In genomic region chr10:116403740-116404250, GRCh38 we compare ENCODE assay signal across 22 cellular contexts. TPM values are rescaled to one million over a fixed set of nuclear protein-coding genes. Genes with fewer than 3 reads are reported as not detected.
A peak's percentile ranks its signal among the peaks of the same experiment; 100 is the strongest.
DNase-seq lines count a peak whose midpoint lies in the region; ATAC-seq and TF ChIP-seq lines count a peak whose summit lies in the region.
"Had no signal": no experiment of that assay in that cellular context is flagged by ENCODE, and none has a peak within 500 bp of the region (broad histone marks: within the 10 kb centered on the region; RNA-seq: fewer than 3 reads in every experiment).

No MANE protein-coding gene starts in this region.

- H3K9me2 ChIP-seq in GM23338 (ENCODE audit: insufficient read depth), result no peaks in the 10 kb centered on the region

- no peak overlapping the region for H3K27ac ChIP-seq in GM23338 (ENCODE audit: low read depth)
- H3K27ac ChIP-seq: 22Rv1, Peyer's patch, SK-N-MC had no signal

- H3K4me3 Mint-ChIP-seq in GM23338, result no peak overlapping the region
- H3K4me3 Mint-ChIP-seq: T-cell had no signal

- H3K27ac Mint-ChIP-seq in GM23338, result no peak overlapping the region
- H3K27ac Mint-ChIP-seq: T-cell had no signal

- no peaks in the 10 kb centered on the region for H3K9me3 Mint-ChIP-seq in GM23338

- no peak overlapping the region for H3K4me3 ChIP-seq in GM23338
- H3K4me3 ChIP-seq: Peyer's patch, SK-N-MC had no signal

- peaks cover 3% of the 10 kb centered on the region; the same call in 1 of the 3 replicates for H3K4me1 Mint-ChIP-seq in GM23338
- H3K4me1 Mint-ChIP-seq: T-cell had no signal

- in situ Hi-C loops in SK-MEL-5 (cut with HindIII; ENCODE audit: low pct_unique_long_range_greater_than_20kb, low sequenced_read_pairs), result no loop called here

- no peaks in the 10 kb centered on the region for H4K20me1 ChIP-seq in GM23338 (replicated peaks; ENCODE audit: insufficient read depth)

- TF ChIP-seq CTCF in GM23338 (conservative IDR thresholded peaks at IDR 0.05; ENCODE audit: low read depth in 2 of 2), result no peak

- H3F3A ChIP-seq in GM23338 (replicated peaks; ENCODE audit: low read depth), result no peaks in the 10 kb centered on the region

- ATAC-seq in GM23338 (no peak), GM21529 (IDR thresholded peaks at IDR 0.05; ENCODE audit: unreplicated experiment) (no peak)
- ATAC-seq: Right ventricle myocardium inferior, T-cell had no signal

- no peaks in the 10 kb centered on the region for H3K27me3 ChIP-seq in GM23338 (ENCODE audit: insufficient read depth)
- H3K27me3 ChIP-seq: Peyer's patch had no signal

- H3K36me3 ChIP-seq in GM23338 (ENCODE audit: insufficient read depth), result no peaks in the 10 kb centered on the region
- H3K36me3 ChIP-seq: Peyer's patch had no signal

- DNase-seq in DMS 273 (lab: John Stamatoyannopoulos, UW; ENCODE audit: unreplicated experiment), result peak; percentile 10
- DNase-seq in DMS 273 treated with DMSO at 0.1 percent for 48 hours (lab: John Stamatoyannopoulos, UW), result no peak
- peak; percentile 7 for DNase-seq in GM23338 (ENCODE audit: low spot score)
- DNase-seq in SK-MEL-5 (ENCODE audit: low read depth, low spot score), result peak; percentile 23
- peak; percentile 20 for DNase-seq in myocyte (ENCODE audit: low read depth)
- no peak for DNase-seq in cerebellar nuclear complex (lab: John Stamatoyannopoulos, UW)
- DNase-seq in MV-4-11 (lab: John Stamatoyannopoulos, UW), result no peak
- DNase-seq: DMS153; KG1; NCI-H1694 treated with DMSO at 0.1 percent for 48 hours; NCI-H2107; NCI-H226; NCI-H526; NK-92 treated with Interleukin-12 subunit alpha and Interleukin-12 subunit beta, amount 100 ng/mL, for 24 hours; Peyer's patch; T-cell had no signal

- no peaks in the 10 kb centered on the region for H3K79me2 ChIP-seq in GM23338 (replicated peaks; ENCODE audit: insufficient read depth)

- H3K27me3 Mint-ChIP-seq in GM23338 (ENCODE audit: insufficient read depth, low read depth, poor library complexity), result no peaks in the 10 kb centered on the region

- H2AFZ ChIP-seq in GM23338, result no peak overlapping the region

- H3K36me3 Mint-ChIP-seq in GM23338 (ENCODE audit: low read depth), result no peaks in the 10 kb centered on the region
- H3K36me3 Mint-ChIP-seq: T-cell had no signal

- no peak overlapping the region for H3K4me2 ChIP-seq in GM23338

- H3K4me1 ChIP-seq in GM23338 (ENCODE audit: insufficient read depth), result peaks cover under 1% of the 10 kb centered on the region; the same call in 1 of the 2 replicates
- H3K4me1 ChIP-seq: Peyer's patch had no signal

TF ChIP-seq in GM23338, 12 proteins besides CTCF, POLR2A, EP300 and RAD21 (continues in another document):
- TF ChIP-seq STAT1 (IDR thresholded peaks at IDR 0.05; ENCODE audit: unreplicated experiment) (no peak), CREB1 (CRISPR knock-in tag; IDR thresholded peaks at IDR 0.05; ENCODE audit: low read depth) (no peak), EZH2 (IDR thresholded peaks at IDR 0.05; ENCODE audit: low read depth, unreplicated experiment) (no peak), ZNF114 (CRISPR knock-in tag; IDR thresholded peaks at IDR 0.05) (no peak), ZNF462 (CRISPR knock-in tag; IDR thresholded peaks at IDR 0.05) (no peak), POLR2AphosphoS5 (IDR thresholded peaks at IDR 0.05; ENCODE audit: low read depth) (no peak), ETS1 (IDR thresholded peaks at IDR 0.05) (no peak)

RNA-seq across cellular contexts. Expression of gene PNLIPRP3, which starts 23.9 kb away (rescaled TPM):
- not detected in 2 replicates for total RNA-seq in GM23338 (2014; rRNA removed; shearing (Covaris generic))
- not detected in 2 replicates for polyA plus RNA-seq in GM23338 (2016; fragmentation: Nextera tagmentation; extraction: Ambion mirVana)
- 13.1 and 13.6 TPM in 2 replicates for total RNA-seq in SK-MEL-5 (2014; rRNA removed; shearing (Covaris generic))
- polyA plus RNA-seq in SK-MEL-5 (2015; cell fraction: cytosol; rRNA removed), result 5.3 and 7.8 TPM in 2 replicates
- polyA plus RNA-seq in SK-MEL-5 (2015; cell fraction: nucleus; rRNA removed), result 15.7 and 26.2 TPM in 2 replicates
- total RNA-seq in myocyte, result 0.56 and 0.99 TPM in 2 replicates
- polyA plus RNA-seq in myocyte (2012), result 0.14 TPM
- total RNA-seq: HT-29, Right ventricle myocardium inferior, T-cell had no signal
- polyA plus RNA-seq: AG04450 had no signal

Comparison
In these comparisons a context has a peak if more than half of its experiments do, and no peak if none do; other contexts are left out.
1. DNase-seq: peak in DMS 273 (single experiment), GM23338 (single experiment), SK-MEL-5 (single experiment) and myocyte (single experiment); none in DMS 273 treated with DMSO at 0.1 percent for 48 hours (single experiment), cerebellar nuclear complex (0 of 2) and MV-4-11 (single experiment).